In genomic region chr5:83244516-83244915, GRCh38 we compare ENCODE assay signal across 25 cellular contexts.
DNase-seq lines count a peak whose midpoint lies in the region; ATAC-seq and TF ChIP-seq lines count a peak whose summit lies in the region.
"Had no signal": no experiment of that assay in that cellular context is flagged by ENCODE, and none has a peak within 500 bp of the region (broad histone marks: within the 10 kb centered on the region; RNA-seq: fewer than 3 reads in every experiment).

No MANE protein-coding gene starts in this region.

- DNase-seq in mammary epithelial cell, result peak; percentile 64
- DNase-seq in MCF 10A (ENCODE audit: unreplicated experiment), result no peak
- DNase-seq in amniotic epithelial cell (ENCODE audit: low read depth), result peak; percentile 12
- DNase-seq in glomerular visceral epithelial cell (ENCODE audit: extremely low spot score), result peak; percentile 31
- DNase-seq in type B pancreatic cell (ENCODE audit: extremely low spot score, unreplicated experiment), result no peak
- no peak for DNase-seq in activated gamma-delta T cell treated with Interleukin-2 at 50 U/mL for 16 hours
- DNase-seq in CD4-positive, alpha-beta T cell, result no peak
- no peak for DNase-seq in suprapubic skin (ENCODE audit: low spot score in 2 of 2)
- DNase-seq: Calu3; CD8-positive, alpha-beta memory T cell; DMS153; NCI-H1092; NCI-H1417 treated with DMSO at 0.1 percent for 48 hours; NCI-H187 treated with DMSO at 0.1 percent for 48 hours; NCI-H2107; NCI-H446; NCI-H524 treated with DMSO at 0.1 percent for 48 hours; NCI-H82; Right ventricle myocardium superior; RPMI8226 had no signal

- no peak overlapping the region for H3K27ac ChIP-seq in mammary epithelial cell (ENCODE audit: insufficient read depth, low read depth, low read length)
- no peak overlapping the region for H3K27ac ChIP-seq in CD4-positive, alpha-beta T cell (ENCODE audit: low read depth, low read length)
- no peak overlapping the region for H3K27ac ChIP-seq in suprapubic skin
- H3K27ac ChIP-seq: 22Rv1, C4-2B, SJSA1 had no signal

- no peak for ATAC-seq in CD4-positive, alpha-beta T cell (ENCODE audit: poor library complexity)
- ATAC-seq: HCT116 had no signal

- H4K20me1 ChIP-seq in mammary epithelial cell (ENCODE audit: insufficient read depth, low read length), result no peaks in the 10 kb centered on the region

- TF ChIP-seq POLR2A in suprapubic skin (IDR thresholded peaks at IDR 0.05), result no peak

- CTCF ChIA-PET in mammary epithelial cell (lab: Charles Lee; ENCODE audit: low non-redundant PET) (no interaction called here), MCF 10A (lab: Yijun Ruan, JAX) (interaction anchor here (0.7 kb wide), 2 partner anchors 108 to 185 kb away, joined by 3 read pairs; no protein-coding TSS in a partner anchor)
- CTCF ChIA-PET in CD4-positive, alpha-beta T cell (lab: Charles Lee), result no interaction called here

- dilution Hi-C loops in mammary epithelial cell (cut with HindIII; ENCODE audit: low sequenced_read_pairs), result no loop called here

- H3K4me3 ChIP-seq in mammary epithelial cell (replicated peaks in 1 of 3; ENCODE audit: insufficient read depth in 1 of 3, low read depth in 2 of 3, low read length in 3 of 3) (no peak overlapping the region), suprapubic skin (no peak overlapping the region)
- H3K4me3 ChIP-seq: SJSA1 had no signal

- POLR2A ChIA-PET in MCF 10A (lab: Yijun Ruan, JAX), result interaction anchor here (1.2 kb wide), 1 partner anchor 12 kb away, joined by 7 read pairs; no protein-coding TSS in a partner anchor
- POLR2A ChIA-PET in CD4-positive, alpha-beta T cell (lab: Charles Lee), result no interaction called here

- H3K4me3 Mint-ChIP-seq in MCF 10A (ENCODE audit: unreplicated experiment) (no peak overlapping the region), type B pancreatic cell (no peak overlapping the region)
- no peak overlapping the region for H3K4me3 Mint-ChIP-seq in CD4-positive, alpha-beta T cell
- H3K4me3 Mint-ChIP-seq: B cell; CD8-positive, alpha-beta memory T cell had no signal

- WGBS in mammary epithelial cell (ENCODE audit: low coverage, missing lambda C conversion rate), result 27% methylated on average over 1 of the region's 1 CpG
- 84% methylated on average over 1 of the region's 1 CpG for WGBS in suprapubic skin

- no peak overlapping the region for H3K4me2 ChIP-seq in mammary epithelial cell (ENCODE audit: insufficient read depth, low read depth, low read length)

- no peak for TF ChIP-seq EP300 in suprapubic skin (IDR thresholded peaks at IDR 0.05)

- H3K4me1 Mint-ChIP-seq in MCF 10A (ENCODE audit: insufficient read depth, unreplicated experiment), result peaks cover 3% of the 10 kb centered on the region
- peaks cover 11% of the 10 kb centered on the region for H3K4me1 Mint-ChIP-seq in type B pancreatic cell (ENCODE audit: unreplicated experiment)
- H3K4me1 Mint-ChIP-seq in CD4-positive, alpha-beta T cell (ENCODE audit: low read depth), result no peaks in the 10 kb centered on the region
- H3K4me1 Mint-ChIP-seq: B cell; CD8-positive, alpha-beta memory T cell had no signal

- no peaks in the 10 kb centered on the region for H3K27me3 ChIP-seq in mammary epithelial cell (ENCODE audit: insufficient read depth, low read length)
- H3K27me3 ChIP-seq in CD4-positive, alpha-beta T cell (ENCODE audit: control insufficient read depth, insufficient read depth, low read length), result no peaks in the 10 kb centered on the region
- H3K27me3 ChIP-seq in suprapubic skin, result no peaks in the 10 kb centered on the region
- H3K27me3 ChIP-seq: SJSA1 had no signal

- H3K4me1 ChIP-seq in mammary epithelial cell (ENCODE audit: insufficient read depth, low read length) (peaks cover 7% of the 10 kb centered on the region), suprapubic skin (no peaks in the 10 kb centered on the region)
- H3K4me1 ChIP-seq: SJSA1 had no signal

- H3K36me3 ChIP-seq in mammary epithelial cell (ENCODE audit: insufficient read depth, low read length) (peaks cover 2% of the 10 kb centered on the region), suprapubic skin (no peaks in the 10 kb centered on the region)
- H3K36me3 ChIP-seq: SJSA1 had no signal

- H3K27me3 Mint-ChIP-seq in MCF 10A (ENCODE audit: insufficient read depth, unreplicated experiment), result no peaks in the 10 kb centered on the region
- H3K27me3 Mint-ChIP-seq in type B pancreatic cell, result no peaks in the 10 kb centered on the region
- no peaks in the 10 kb centered on the region for H3K27me3 Mint-ChIP-seq in CD4-positive, alpha-beta T cell
- H3K27me3 Mint-ChIP-seq: B cell; CD8-positive, alpha-beta memory T cell had no signal

- no peak for TF ChIP-seq CTCF in mammary epithelial cell (conservative IDR thresholded peaks at IDR 0.05 in 1 of 2, IDR thresholded peaks at IDR 0.05 in 1 of 2; ENCODE audit: extremely low read depth in 1 of 2, insufficient read depth in 1 of 2, low read depth in 1 of 2, low read length in 2 of 2)
- no peak for TF ChIP-seq CTCF in MCF 10A (IDR thresholded peaks at IDR 0.05; ENCODE audit: unreplicated experiment)
- no peak for TF ChIP-seq CTCF in type B pancreatic cell (conservative IDR thresholded peaks at IDR 0.05)
- no peak for TF ChIP-seq CTCF in CD4-positive, alpha-beta T cell (IDR thresholded peaks at IDR 0.05)
- no peak for TF ChIP-seq CTCF in suprapubic skin (IDR thresholded peaks at IDR 0.05)

- no peak overlapping the region for H3K9ac ChIP-seq in mammary epithelial cell (ENCODE audit: insufficient read depth, low read length)

- no TSS peak for BruUV-seq in mammary epithelial cell (replicated peaks; lab: Mats Ljungman, UMichigan)
- no TSS peak for BruUV-seq in MCF 10A (replicated peaks; lab: Mats Ljungman, UMichigan)

- H2AFZ ChIP-seq in mammary epithelial cell (ENCODE audit: low read depth, low read length), result no peak overlapping the region

- H3K27ac Mint-ChIP-seq in MCF 10A (ENCODE audit: low read depth, unreplicated experiment) (no peak overlapping the region), type B pancreatic cell (peak overlapping the region; percentile 27)
- no peak overlapping the region for H3K27ac Mint-ChIP-seq in CD4-positive, alpha-beta T cell
- H3K27ac Mint-ChIP-seq: B cell had no signal

- in situ Hi-C loops in mammary epithelial cell (cut with MboI; ENCODE audit: low sequenced_read_pairs in 2 of 2), result no loop called here

- no peaks in the 10 kb centered on the region for H3K79me2 ChIP-seq in mammary epithelial cell (ENCODE audit: insufficient read depth, low read length)

- H3K9me3 Mint-ChIP-seq in MCF 10A (ENCODE audit: unreplicated experiment) (no peaks in the 10 kb centered on the region), type B pancreatic cell (peaks cover 4% of the 10 kb centered on the region)
- no peaks in the 10 kb centered on the region for H3K9me3 Mint-ChIP-seq in CD4-positive, alpha-beta T cell
- H3K9me3 Mint-ChIP-seq: CD8-positive, alpha-beta memory T cell had no signal

- H3K9me3 ChIP-seq in mammary epithelial cell (replicated peaks; ENCODE audit: insufficient read depth, low read length) (no peaks in the 10 kb centered on the region), suprapubic skin (no peaks in the 10 kb centered on the region)
- no peaks in the 10 kb centered on the region for H3K9me3 ChIP-seq in CD4-positive, alpha-beta T cell (ENCODE audit: control insufficient read depth, low read length)
- H3K9me3 ChIP-seq: SJSA1 had no signal

- intact Hi-C loops in mammary epithelial cell (cut with micrococcal nuclease) (no loop called here), MCF 10A (cut with micrococcal nuclease) (no loop called here)
- intact Hi-C loops in CD4-positive, alpha-beta T cell (cut with DNase I, micrococcal nuclease), result no loop called here

- no peaks in the 10 kb centered on the region for H3K36me3 Mint-ChIP-seq in MCF 10A (ENCODE audit: insufficient read depth, unreplicated experiment)
- no peaks in the 10 kb centered on the region for H3K36me3 Mint-ChIP-seq in type B pancreatic cell
- no peaks in the 10 kb centered on the region for H3K36me3 Mint-ChIP-seq in CD4-positive, alpha-beta T cell (ENCODE audit: low read depth)

Comparison
In these comparisons a context has a peak if more than half of its experiments do, and no peak if none do; other contexts are left out.
1. DNase-seq: peak in mammary epithelial cell (single experiment), amniotic epithelial cell (single experiment) and glomerular visceral epithelial cell (single experiment); none in MCF 10A (single experiment), type B pancreatic cell (single experiment), activated gamma-delta T cell treated with Interleukin-2 at 50 U/mL for 16 hours (single experiment), CD4-positive, alpha-beta T cell (0 of 10) and suprapubic skin (0 of 2).